In the genomic region with DNA sequence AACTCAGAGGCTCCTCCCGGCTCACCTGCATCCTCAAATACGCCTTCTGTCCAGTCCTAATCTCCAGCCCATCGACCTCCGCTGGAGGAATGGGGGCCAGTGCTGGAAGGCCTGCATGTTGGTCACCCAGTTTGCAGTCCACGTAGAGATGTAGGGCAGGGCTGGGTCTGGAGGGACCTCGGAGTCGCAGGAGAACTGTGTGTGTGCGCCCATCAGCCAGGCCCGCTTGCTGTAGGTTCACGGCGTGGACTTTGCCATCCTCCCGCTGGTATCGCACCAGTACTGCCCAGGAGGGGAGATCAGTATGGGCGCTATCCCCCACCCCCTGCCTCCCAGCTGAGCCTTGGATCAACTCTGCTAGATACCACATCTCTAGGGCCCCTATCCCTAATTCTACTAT, we compare ENCODE assay signal across 28 cellular contexts. TPM values are rescaled to one million over a fixed set of nuclear protein-coding genes. Genes with fewer than 3 reads are reported as not detected.
DNase-seq lines count a peak whose midpoint lies in the region; ATAC-seq, FAIRE-seq and TF ChIP-seq lines count a peak whose summit lies in the region.
"Had no signal": no experiment of that assay in that cellular context is flagged by ENCODE, and none has a peak within 500 bp of the region (broad histone marks: within the 10 kb centered on the region; RNA-seq: fewer than 3 reads in every experiment).

No MANE protein-coding gene starts in this region.

- peaks cover 19% of the 10 kb centered on the region for H3K4me1 ChIP-seq in GM23338 (ENCODE audit: insufficient read depth)
- peaks cover 19 to 37% of the 10 kb centered on the region in 2 experiments for H3K4me1 ChIP-seq in K562 (replicated peaks in 1 of 2; ENCODE audit: control insufficient read depth in 2 of 2, insufficient read depth in 2 of 2, low read length in 2 of 2)
- H3K4me1 ChIP-seq in neuronal stem cell (ENCODE audit: control insufficient read depth in 2 of 2, insufficient read depth in 1 of 2, low read depth in 1 of 2, low read length in 2 of 2): peaks cover 13 to 18% of the 10 kb centered on the region in 2 donors
- peaks cover 16% of the 10 kb centered on the region for H3K4me1 ChIP-seq in A673 (ENCODE audit: insufficient read depth, low read length, poor library complexity, severe bottlenecking)

- H2BK15ac ChIP-seq in neuronal stem cell (ENCODE audit: low read length): no peak overlapping the region

- H3K4me2 ChIP-seq in GM23338 (no peak overlapping the region), K562 (ENCODE audit: insufficient read depth, low read length) (no peak overlapping the region), neuronal stem cell (ENCODE audit: insufficient read depth, low read length, poor library complexity, severe bottlenecking) (no peak overlapping the region)
- H3K4me2 ChIP-seq: A549 had no signal

- no peak for TF ChIP-seq EP300 in K562 (IDR thresholded peaks at IDR 0.05; ENCODE audit: low read length)

- H3K4me1 Mint-ChIP-seq in GM23338: peaks cover 32% of the 10 kb centered on the region
- peaks cover 23% of the 10 kb centered on the region for H3K4me1 Mint-ChIP-seq in activated naive CD8-positive, alpha-beta T cell treated with anti-CD3 and anti-CD28 coated beads, Interleukin-2, amount 50 U/mL, for 24 hours

- in situ Hi-C loops in K562 (cut with MboI): loop anchor here (5.0 kb wide), 1 partner anchor 392 kb away; no protein-coding TSS in a partner anchor

- no peaks in the 10 kb centered on the region for H3K9me1 ChIP-seq in K562 (ENCODE audit: control insufficient read depth, insufficient read depth, low read length)

- no peak overlapping the region for H2AK5ac ChIP-seq in neuronal stem cell (ENCODE audit: low read depth, low read length)

- no peaks in the 10 kb centered on the region; the same call in 2 of the 3 replicates for H3K9me3 Mint-ChIP-seq in GM23338
- no peaks in the 10 kb centered on the region for H3K9me3 Mint-ChIP-seq in activated naive CD8-positive, alpha-beta T cell treated with anti-CD3 and anti-CD28 coated beads, Interleukin-2, amount 50 U/mL, for 24 hours
- H3K9me3 Mint-ChIP-seq: CD8-positive, alpha-beta memory T cell had no signal

- no peak overlapping the region for H3K4ac ChIP-seq in neuronal stem cell (ENCODE audit: low read length)

- H2BK120ac ChIP-seq in neuronal stem cell (ENCODE audit: low read depth, low read length): no peak overlapping the region

- H3K27ac ChIP-seq in GM23338 (ENCODE audit: low read depth) (no peak overlapping the region), K562 (ENCODE audit: extremely low read depth, low read depth, low read length) (no peak overlapping the region), neuronal stem cell (replicated peaks; ENCODE audit: low read length) (peak overlapping the region; percentile 15), A673 (ENCODE audit: low read depth, low read length, poor library complexity, severe bottlenecking) (no peak overlapping the region)
- H3K27ac ChIP-seq: A549 had no signal

- H3K27ac Mint-ChIP-seq in GM23338: no peak overlapping the region
- H3K27ac Mint-ChIP-seq in activated naive CD8-positive, alpha-beta T cell treated with anti-CD3 and anti-CD28 coated beads, Interleukin-2, amount 50 U/mL, for 24 hours: no peak overlapping the region

- H4K8ac ChIP-seq in neuronal stem cell (ENCODE audit: low read depth, low read length): no peak overlapping the region

- TF ChIP-seq POLR2A in K562 (conservative IDR thresholded peaks at IDR 0.05) (no peak), erythroblast (IDR thresholded peaks at IDR 0.05; ENCODE audit: low read length) (peak; percentile 11)

- H3K4me3 Mint-ChIP-seq in GM23338: no peak overlapping the region
- H3K4me3 Mint-ChIP-seq in activated naive CD8-positive, alpha-beta T cell treated with anti-CD3 and anti-CD28 coated beads, Interleukin-2, amount 50 U/mL, for 24 hours: no peak overlapping the region
- H3K4me3 Mint-ChIP-seq: CD14-positive monocyte had no signal

- intact Hi-C loops in K562 (cut with micrococcal nuclease): no loop called here
- intact Hi-C loops in A673 (cut with micrococcal nuclease; ENCODE audit: unreplicated experiment): loop anchor here (5.0 to 10.0 kb wide), 3 partner anchors 37 to 390 kb away; a partner anchor contains a TSS

- H3K27me3 ChIP-seq in GM23338 (ENCODE audit: insufficient read depth) (peaks cover 6% of the 10 kb centered on the region; the same call in 1 of the 2 replicates), K562 (ENCODE audit: control insufficient read depth in 2 of 2, insufficient read depth in 2 of 2, low read length in 2 of 2) (no peaks in the 10 kb centered on the region), neuronal stem cell (ENCODE audit: control insufficient read depth in 3 of 3, insufficient read depth in 3 of 3, low read depth in 1 of 3, low read length in 3 of 3) (no peaks in the 10 kb centered on the region), A673 (replicated peaks; ENCODE audit: insufficient read depth, low read depth, low read length, poor library complexity) (no peaks in the 10 kb centered on the region)
- H3K27me3 ChIP-seq: BE2C had no signal

- no peak overlapping the region for H4K91ac ChIP-seq in neuronal stem cell (ENCODE audit: low read depth, low read length, poor library complexity)

- TF ChIP-seq CTCF in GM23338 (conservative IDR thresholded peaks at IDR 0.05; ENCODE audit: low read depth in 2 of 2) (no peak), K562 (IDR thresholded peaks at IDR 0.05 in 2 of 3, conservative IDR thresholded peaks at IDR 0.05 in 1 of 3; ENCODE audit: insufficient read depth in 2 of 3, low read depth in 1 of 3, low read length in 3 of 3) (no peak), A673 (conservative IDR thresholded peaks at IDR 0.05; ENCODE audit: low read depth, low read length) (no peak)

- H3K14ac ChIP-seq in neuronal stem cell (ENCODE audit: low read length): no peak overlapping the region

- no peak overlapping the region for H3K18ac ChIP-seq in neuronal stem cell (ENCODE audit: low read length)

- no peak overlapping the region for H2AFZ ChIP-seq in GM23338
- H2AFZ ChIP-seq in K562 (ENCODE audit: low read depth, low read length): no peak overlapping the region
- H2AFZ ChIP-seq in neuronal stem cell (ENCODE audit: low read length): no peak overlapping the region

- TF ChIP-seq RAD21 in K562 (CRISPR knock-in tag; conservative IDR thresholded peaks at IDR 0.05 in 1 of 2, IDR thresholded peaks at IDR 0.05 in 1 of 2): no peak

- POLR2A ChIA-PET in K562 (lab: Yijun Ruan, JAX): no interaction called here
- POLR2A ChIA-PET in A673 (lab: Charles Lee; ENCODE audit: low non-redundant PET): no interaction called here

- BruUV-seq in K562 (replicated peaks; lab: Mats Ljungman, UMichigan): no TSS peak
- no TSS peak for BruUV-seq in A673 (replicated peaks; lab: Mats Ljungman, UMichigan)

- DNase-seq in GM23338 (ENCODE audit: low spot score) (no peak), K562 (ENCODE audit: extremely low read depth in 1 of 4, low spot score in 3 of 4) (no peak), erythroblast (lab: John Stamatoyannopoulos, UW) (no peak), neuronal stem cell (ENCODE audit: low spot score) (no peak), A673 (ENCODE audit: low spot score) (no peak)
- DNase-seq in activated naive CD8-positive, alpha-beta T cell treated with anti-CD3 and anti-CD28 coated beads, Interleukin-2, amount 50 U/mL, for 24 hours: no peak
- DNase-seq: BE2C, DMS 273 treated with DMSO at 0.1 percent for 48 hours, DMS79, EL, GDM1, GOT3, HCEC 1CT, MV-4-11, NCI-H1105 treated with DMSO at 0.1 percent for 48 hours, NCI-H146, NCI-H1930, NCI-H2107, NCI-H524 treated with DMSO at 0.1 percent for 48 hours, NCI-H774, PC-3, SHP77 had no signal

- H3K79me1 ChIP-seq in neuronal stem cell (ENCODE audit: low read depth, low read length): peaks cover 6% of the 10 kb centered on the region

- no peak overlapping the region for H2BK5ac ChIP-seq in neuronal stem cell (ENCODE audit: low read length)

- H3K9me3 ChIP-seq in K562 (replicated peaks; ENCODE audit: control insufficient read depth, insufficient read depth, low read depth, low read length): peaks cover 3% of the 10 kb centered on the region; the same call in 1 of the 2 replicates
- no peaks in the 10 kb centered on the region for H3K9me3 ChIP-seq in neuronal stem cell (replicated peaks in 1 of 2; ENCODE audit: control insufficient read depth in 2 of 2, insufficient read depth in 1 of 2, low read depth in 1 of 2, low read length in 2 of 2)
- H3K9me3 ChIP-seq in A673 (ENCODE audit: low read depth, low read length, poor library complexity, severe bottlenecking): no peaks in the 10 kb centered on the region
- H3K9me3 ChIP-seq: A549, BE2C had no signal

- H2BK12ac ChIP-seq in neuronal stem cell (ENCODE audit: low read length): no peak overlapping the region

- H3K9ac ChIP-seq in K562 (ENCODE audit: insufficient read depth in 1 of 2, low read depth in 2 of 2, low read length in 2 of 2) (peak overlapping the region in 1 of 2 experiments; percentile 74; a peak in 2 of 4 replicates), neuronal stem cell (ENCODE audit: low read depth, low read length, poor library complexity) (no peak overlapping the region)

- no peak for FAIRE-seq in K562 (lab: Jason Lieb, UNC)
- FAIRE-seq: A549, GM12878 had no signal

- H3K4me3 ChIP-seq in GM23338 (no peak overlapping the region), K562 (no peak overlapping the region), neuronal stem cell (ENCODE audit: low read length in 2 of 2) (no peak overlapping the region), A673 (ENCODE audit: low read depth, low read length, poor library complexity, severe bottlenecking) (no peak overlapping the region)
- H3K4me3 ChIP-seq: A549, GM12878 had no signal

- CTCF ChIA-PET in K562 (lab: Yijun Ruan, JAX; ENCODE audit: low intra/inter-chr PET ratio): no interaction called here
- CTCF ChIA-PET in A673 (lab: Charles Lee): no interaction called here

- H3K36me3 ChIP-seq in GM23338 (ENCODE audit: insufficient read depth) (peaks cover 20% of the 10 kb centered on the region), K562 (ENCODE audit: control insufficient read depth, insufficient read depth, low read length) (peaks cover 8% of the 10 kb centered on the region; the same call in 2 of the 3 replicates), neuronal stem cell (replicated peaks in 1 of 2; ENCODE audit: control insufficient read depth in 2 of 2, insufficient read depth in 2 of 2, low read length in 2 of 2) (peaks cover 37 to 58% of the 10 kb centered on the region in 2 donors), A673 (ENCODE audit: insufficient read depth, low read length, poor library complexity, severe bottlenecking) (no peaks in the 10 kb centered on the region)

- peaks cover 49% of the 10 kb centered on the region for H3F3A ChIP-seq in GM23338 (replicated peaks; ENCODE audit: low read depth)

- H3K36me3 Mint-ChIP-seq in GM23338 (ENCODE audit: low read depth): peaks cover 46% of the 10 kb centered on the region
- H3K36me3 Mint-ChIP-seq in activated naive CD8-positive, alpha-beta T cell treated with anti-CD3 and anti-CD28 coated beads, Interleukin-2, amount 50 U/mL, for 24 hours (ENCODE audit: low read depth): no peaks in the 10 kb centered on the region
- H3K36me3 Mint-ChIP-seq: CD14-positive monocyte had no signal

- no peaks in the 10 kb centered on the region for H3K9me2 ChIP-seq in GM23338 (ENCODE audit: insufficient read depth)

- ATAC-seq in GM23338: no peak
- no peak for ATAC-seq in K562
- no peak for ATAC-seq in activated naive CD8-positive, alpha-beta T cell treated with anti-CD3 and anti-CD28 coated beads, Interleukin-2, amount 50 U/mL, for 24 hours
- no peak for ATAC-seq in HG03457 (IDR thresholded peaks at IDR 0.05; ENCODE audit: unreplicated experiment)
- ATAC-seq: A549, GM12878, PC-3 had no signal

- peaks cover 56% of the 10 kb centered on the region for H3K27me3 Mint-ChIP-seq in GM23338 (ENCODE audit: insufficient read depth, low read depth, poor library complexity)
- no peaks in the 10 kb centered on the region for H3K27me3 Mint-ChIP-seq in activated naive CD8-positive, alpha-beta T cell treated with anti-CD3 and anti-CD28 coated beads, Interleukin-2, amount 50 U/mL, for 24 hours

- H4K20me1 ChIP-seq in GM23338 (replicated peaks; ENCODE audit: insufficient read depth): peaks cover 18% of the 10 kb centered on the region
- H4K20me1 ChIP-seq in K562 (replicated peaks; ENCODE audit: control insufficient read depth, insufficient read depth, low read length): no peaks in the 10 kb centered on the region

- H3K79me2 ChIP-seq in GM23338 (replicated peaks; ENCODE audit: insufficient read depth) (0 out of 2 replicates have a peak, but pooled peaks cover 7% of the 10 kb centered on the region), K562 (ENCODE audit: control insufficient read depth, insufficient read depth, low read length) (peaks cover 14% of the 10 kb centered on the region)

- 71% methylated on average over 14 of the region's 14 CpGs for whole genome bisulfite sequencing in K562 (ENCODE audit: insufficient coverage, low coverage, missing lambda C conversion rate)
- no CpG with 5 or more reads among the region's 14 CpGs for WGBS in neuronal stem cell (ENCODE audit: extremely low coverage in 2 of 2, insufficient read length in 2 of 2, insufficient replicate concordance in 1 of 2), 2 donors

- H3K23ac ChIP-seq in neuronal stem cell (ENCODE audit: low read depth, low read length, poor library complexity): no peak overlapping the region

RNA-seq across cellular contexts. Expression of a gene that starts 2.7 kb away (rescaled TPM):
- total RNA-seq in GM23338 (2014; rRNA removed; shearing (Covaris generic)): 1.2 and 6.3 TPM in 2 replicates
- polyA plus RNA-seq in GM23338 (2016; fragmentation: Nextera tagmentation; extraction: Ambion mirVana): 4.3 and 5.0 TPM in 2 replicates
- total RNA-seq in K562 (2011; cell fraction: chromatin; rRNA removed; ENCODE audit: low replicate concordance): 41.1 and 69.3 TPM in 2 replicates
- 30.0 and 35.2 TPM in 2 replicates for total RNA-seq in K562 (2011; cell fraction: nucleolus; rRNA removed)
- 23.9 and 24.2 TPM in 2 replicates for total RNA-seq in K562 (2011; cell fraction: nucleoplasm; rRNA removed)
- 2.5 and 3.2 TPM in 2 replicates for total RNA-seq in K562 (2014; rRNA removed)
- 2.0 and 2.4 TPM in 2 replicates for total RNA-seq in K562 (2014; rRNA removed; fragmentation: Illumina TruSeq; extraction: Trizol)
- total RNA-seq in K562 (2015; rRNA removed; fragmentation: Illumina TruSeq; extraction: Trizol): 3.1 and 3.4 TPM in 2 replicates
- 3.3 and 5.0 TPM in 2 replicates for total RNA-seq in K562 (2021)
- polyA plus RNA-seq in K562 (2011; rRNA removed): 5.8 and 6.8 TPM in 2 replicates
- polyA plus RNA-seq in K562 (2011; cell fraction: cytosol; rRNA removed): 4.3 and 5.3 TPM in 2 replicates
- polyA plus RNA-seq in K562 (2011; cell fraction: nucleus; rRNA removed): 48.2 and 56.8 TPM in 2 replicates
- 6.7 and 14.3 TPM in 2 replicates for polyA plus RNA-seq in K562 (2012)
- 2.5 and 3.2 TPM in 2 replicates for polyA plus RNA-seq in K562 (2014; fragmentation: Illumina TruSeq; extraction: Trizol)
- polyA plus RNA-seq in K562 (2014; fragmentation: Nextera tagmentation; extraction: Ambion mirVana): under 1 TPM; 0.59 to 0.89 TPM
- polyA plus RNA-seq in K562 (2014; rRNA removed): 6.6 and 8.3 TPM in 2 replicates
- 4.6 TPM in 2 replicates for polyA minus RNA-seq in K562 (2011; rRNA and poly(A)+ RNA removed)
- 2.0 and 2.3 TPM in 2 replicates for polyA minus RNA-seq in K562 (2011; cell fraction: cytosol; rRNA and poly(A)+ RNA removed)
- 7.3 and 8.8 TPM in 2 replicates for polyA minus RNA-seq in K562 (2011; cell fraction: nucleus; rRNA and poly(A)+ RNA removed)
- polyA plus RNA-seq in neuronal stem cell (2013, experiment 1 of 2): 25.0 TPM
- 25.1 TPM for polyA plus RNA-seq in neuronal stem cell (2013, experiment 2 of 2)
- total RNA-seq in A673 (2021): 23.2 and 29.7 TPM in 2 replicates

RNA-seq across cellular contexts. Expression of a gene that starts 3.5 kb away (rescaled TPM):
- 66.7 and 77.7 TPM in 2 replicates for total RNA-seq in GM23338 (2014; rRNA removed; shearing (Covaris generic))
- 106 and 109 TPM in 2 replicates for polyA plus RNA-seq in GM23338 (2016; fragmentation: Nextera tagmentation; extraction: Ambion mirVana)
- 16.6 and 32.2 TPM in 2 replicates for total RNA-seq in K562 (2011; cell fraction: chromatin; rRNA removed; ENCODE audit: low replicate concordance)
- 41.9 and 55.9 TPM in 2 replicates for total RNA-seq in K562 (2011; cell fraction: nucleolus; rRNA removed)
- total RNA-seq in K562 (2011; cell fraction: nucleoplasm; rRNA removed): 26.1 and 28.5 TPM in 2 replicates
- total RNA-seq in K562 (2014; rRNA removed): 98.4 and 165 TPM in 2 replicates
- total RNA-seq in K562 (2014; rRNA removed; fragmentation: Illumina TruSeq; extraction: Trizol): 37.3 and 44.6 TPM in 2 replicates
- total RNA-seq in K562 (2015; rRNA removed; fragmentation: Illumina TruSeq; extraction: Trizol): 65.1 and 66.9 TPM in 2 replicates
- 73.8 and 83.3 TPM in 2 replicates for total RNA-seq in K562 (2021)
- 65.8 and 73.3 TPM in 2 replicates for polyA plus RNA-seq in K562 (2011; rRNA removed)
- 102 and 177 TPM in 2 replicates for polyA plus RNA-seq in K562 (2011; cell fraction: cytosol; rRNA removed)
- 65.2 and 88.3 TPM in 2 replicates for polyA plus RNA-seq in K562 (2011; cell fraction: nucleus; rRNA removed)
- polyA plus RNA-seq in K562 (2012): 79.8 and 86.4 TPM in 2 replicates
- 80.0 and 88.4 TPM in 2 replicates for polyA plus RNA-seq in K562 (2014; fragmentation: Illumina TruSeq; extraction: Trizol)
- 10 to 100 TPM; 29.1 to 66.3 TPM for polyA plus RNA-seq in K562 (2014; fragmentation: Nextera tagmentation; extraction: Ambion mirVana)
- polyA plus RNA-seq in K562 (2014; rRNA removed): 83.5 and 90.5 TPM in 2 replicates
- 25.2 and 38.9 TPM in 2 replicates for polyA minus RNA-seq in K562 (2011; rRNA and poly(A)+ RNA removed)
- polyA minus RNA-seq in K562 (2011; cell fraction: cytosol; rRNA and poly(A)+ RNA removed): 35.6 and 41.5 TPM in 2 replicates
- 26.3 and 28.4 TPM in 2 replicates for polyA minus RNA-seq in K562 (2011; cell fraction: nucleus; rRNA and poly(A)+ RNA removed)
- 28.8 TPM for polyA plus RNA-seq in neuronal stem cell (2013, experiment 1 of 2)
- 29.5 TPM for polyA plus RNA-seq in neuronal stem cell (2013, experiment 2 of 2)
- 65.2 and 75.9 TPM in 2 replicates for total RNA-seq in A673 (2021)

RNA-seq across cellular contexts. Expression of a gene that starts 31.4 kb away (rescaled TPM):
- 15.4 and 18.8 TPM in 2 replicates for total RNA-seq in GM23338 (2014; rRNA removed; shearing (Covaris generic))
- 7.4 and 8.1 TPM in 2 replicates for polyA plus RNA-seq in GM23338 (2016; fragmentation: Nextera tagmentation; extraction: Ambion mirVana)
- 0.95 and 1.8 TPM in 2 replicates for total RNA-seq in K562 (2011; cell fraction: chromatin; rRNA removed; ENCODE audit: low replicate concordance)
- total RNA-seq in K562 (2011; cell fraction: nucleolus; rRNA removed): 0.67 and 0.92 TPM in 2 replicates
- total RNA-seq in K562 (2011; cell fraction: nucleoplasm; rRNA removed): 0.66 and 1.1 TPM in 2 replicates
- 0.04 and 0.05 TPM in 2 replicates for total RNA-seq in K562 (2014; rRNA removed)
- not detected in 2 replicates for total RNA-seq in K562 (2014; rRNA removed; fragmentation: Illumina TruSeq; extraction: Trizol)
- 0.14 TPM in 1 of 2 replicates, not detected in the other for total RNA-seq in K562 (2015; rRNA removed; fragmentation: Illumina TruSeq; extraction: Trizol)
- total RNA-seq in K562 (2021): 0.22 and 0.60 TPM in 2 replicates
- 0.08 and 0.12 TPM in 2 replicates for polyA plus RNA-seq in K562 (2011; rRNA removed)
- polyA plus RNA-seq in K562 (2011; cell fraction: cytosol; rRNA removed): 0.13 and 0.18 TPM in 2 replicates
- 0.59 and 0.64 TPM in 2 replicates for polyA plus RNA-seq in K562 (2011; cell fraction: nucleus; rRNA removed)
- 0.16 and 0.29 TPM in 2 replicates for polyA plus RNA-seq in K562 (2012)
- polyA plus RNA-seq in K562 (2014; fragmentation: Illumina TruSeq; extraction: Trizol): 0.15 and 0.18 TPM in 2 replicates
- polyA plus RNA-seq in K562 (2014; fragmentation: Nextera tagmentation; extraction: Ambion mirVana): not detected
- polyA plus RNA-seq in K562 (2014; rRNA removed): 0.11 and 0.41 TPM in 2 replicates
- polyA minus RNA-seq in K562 (2011; rRNA and poly(A)+ RNA removed): 0.09 TPM in 1 of 2 replicates, not detected in the other
- polyA minus RNA-seq in K562 (2011; cell fraction: cytosol; rRNA and poly(A)+ RNA removed): not detected in 2 replicates
- polyA minus RNA-seq in K562 (2011; cell fraction: nucleus; rRNA and poly(A)+ RNA removed): 0.13 TPM in 1 of 2 replicates, not detected in the other
- 7.5 TPM for polyA plus RNA-seq in neuronal stem cell (2013, experiment 1 of 2)
- 7.4 TPM for polyA plus RNA-seq in neuronal stem cell (2013, experiment 2 of 2)
- total RNA-seq in A673 (2021): 5.1 and 6.2 TPM in 2 replicates
- total RNA-seq: HT-29 had no signal
- polyA plus RNA-seq: CD14-positive monocyte had no signal

RNA-seq across cellular contexts. Expression of a gene that starts 31.9 kb away (rescaled TPM):
- 101 and 106 TPM in 2 replicates for total RNA-seq in GM23338 (2014; rRNA removed; shearing (Covaris generic))
- polyA plus RNA-seq in GM23338 (2016; fragmentation: Nextera tagmentation; extraction: Ambion mirVana) (579 and 628 TPM in 2 replicates), K562 (2011; rRNA removed) (129 and 178 TPM in 2 replicates), K562 (2014; fragmentation: Illumina TruSeq; extraction: Trizol) (418 and 443 TPM in 2 replicates), K562 (2014; fragmentation: Nextera tagmentation; extraction: Ambion mirVana) (100 to 1,000 TPM; 429 to 436 TPM), K562 (2014; rRNA removed) (126 and 196 TPM in 2 replicates)
- total RNA-seq in K562 (2011; cell fraction: chromatin; rRNA removed; ENCODE audit: low replicate concordance): 114 and 195 TPM in 2 replicates
- total RNA-seq in K562 (2011; cell fraction: nucleolus; rRNA removed): 338 and 376 TPM in 2 replicates
- total RNA-seq in K562 (2011; cell fraction: nucleoplasm; rRNA removed): 298 TPM in 2 replicates
- total RNA-seq in K562 (2014; rRNA removed) (211 and 255 TPM in 2 replicates), K562 (2014; rRNA removed; fragmentation: Illumina TruSeq; extraction: Trizol) (226 and 244 TPM in 2 replicates), K562 (2015; rRNA removed; fragmentation: Illumina TruSeq; extraction: Trizol) (290 and 294 TPM in 2 replicates), K562 (2021) (243 and 253 TPM in 2 replicates), A673 (2021) (162 and 179 TPM in 2 replicates)
- 462 and 551 TPM in 2 replicates for polyA plus RNA-seq in K562 (2011; cell fraction: cytosol; rRNA removed)
- polyA plus RNA-seq in K562 (2011; cell fraction: nucleus; rRNA removed): 206 and 232 TPM in 2 replicates
- 327 and 494 TPM in 2 replicates for polyA plus RNA-seq in K562 (2012)
- 153 and 212 TPM in 2 replicates for polyA minus RNA-seq in K562 (2011; rRNA and poly(A)+ RNA removed)
- polyA minus RNA-seq in K562 (2011; cell fraction: cytosol; rRNA and poly(A)+ RNA removed): 167 and 266 TPM in 2 replicates
- 51.4 and 83.0 TPM in 2 replicates for polyA minus RNA-seq in K562 (2011; cell fraction: nucleus; rRNA and poly(A)+ RNA removed)
- 210 TPM for polyA plus RNA-seq in neuronal stem cell (2013, experiment 1 of 2)
- polyA plus RNA-seq in neuronal stem cell (2013, experiment 2 of 2): 197 TPM

RNA-seq across cellular contexts. Expression of a gene that starts 50.2 kb away (rescaled TPM):
- total RNA-seq in GM23338 (2014; rRNA removed; shearing (Covaris generic)): 34.7 and 46.3 TPM in 2 replicates
- polyA plus RNA-seq in GM23338 (2016; fragmentation: Nextera tagmentation; extraction: Ambion mirVana) (18.6 and 19.5 TPM in 2 replicates), K562 (2011; rRNA removed) (5.9 and 17.5 TPM in 2 replicates), K562 (2014; fragmentation: Illumina TruSeq; extraction: Trizol) (11.8 and 21.9 TPM in 2 replicates), K562 (2014; fragmentation: Nextera tagmentation; extraction: Ambion mirVana) (1 to 10 TPM; 2.0 to 2.1 TPM), K562 (2014; rRNA removed) (15.4 and 17.7 TPM in 2 replicates)
- total RNA-seq in K562 (2011; cell fraction: chromatin; rRNA removed; ENCODE audit: low replicate concordance): 20.6 and 45.2 TPM in 2 replicates
- 38.6 and 38.9 TPM in 2 replicates for total RNA-seq in K562 (2011; cell fraction: nucleolus; rRNA removed)
- total RNA-seq in K562 (2011; cell fraction: nucleoplasm; rRNA removed): 36.1 and 52.0 TPM in 2 replicates
- total RNA-seq in K562 (2014; rRNA removed) (6.4 and 10.6 TPM in 2 replicates), K562 (2014; rRNA removed; fragmentation: Illumina TruSeq; extraction: Trizol) (1.9 and 2.0 TPM in 2 replicates), K562 (2015; rRNA removed; fragmentation: Illumina TruSeq; extraction: Trizol) (3.4 and 4.1 TPM in 2 replicates), K562 (2021) (41.8 and 43.0 TPM in 2 replicates), A673 (2021) (72.5 and 75.5 TPM in 2 replicates)
- polyA plus RNA-seq in K562 (2011; cell fraction: cytosol; rRNA removed): 10.9 and 13.6 TPM in 2 replicates
- 30.5 and 33.5 TPM in 2 replicates for polyA plus RNA-seq in K562 (2011; cell fraction: nucleus; rRNA removed)
- 23.2 and 25.9 TPM in 2 replicates for polyA plus RNA-seq in K562 (2012)
- 3.8 and 3.9 TPM in 2 replicates for polyA minus RNA-seq in K562 (2011; rRNA and poly(A)+ RNA removed)
- polyA minus RNA-seq in K562 (2011; cell fraction: cytosol; rRNA and poly(A)+ RNA removed): 13.7 and 24.0 TPM in 2 replicates
- polyA minus RNA-seq in K562 (2011; cell fraction: nucleus; rRNA and poly(A)+ RNA removed): 6.2 and 7.2 TPM in 2 replicates
- polyA plus RNA-seq in neuronal stem cell (2013, experiment 1 of 2): 55.8 TPM
- 56.4 TPM for polyA plus RNA-seq in neuronal stem cell (2013, experiment 2 of 2)
